Comparison of ENCODE assay signal across 11 cellular contexts in the genomic region with DNA sequence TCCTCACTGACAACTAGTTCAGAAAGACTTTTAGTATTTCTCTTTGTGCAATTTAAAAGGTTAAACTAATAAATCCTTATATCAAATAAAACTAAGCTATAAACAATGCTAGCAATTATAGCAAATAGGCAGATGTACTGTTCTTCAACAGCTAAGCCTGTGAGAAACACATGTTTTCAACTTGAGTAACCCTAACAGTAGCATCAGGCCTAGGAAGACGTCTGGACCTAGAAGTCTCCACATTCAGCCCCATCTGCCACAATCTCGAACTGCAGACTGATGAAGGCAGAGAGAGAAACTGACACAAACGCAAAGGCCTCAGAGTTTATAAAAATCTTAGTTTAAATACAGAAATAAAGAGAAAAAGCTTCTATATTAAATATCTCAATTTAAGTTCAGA. TPM values are rescaled to one million over a fixed set of nuclear protein-coding genes. Genes with fewer than 3 reads are reported as not detected.
A peak's percentile ranks its signal among the peaks of the same experiment; 100 is the strongest.
DNase-seq lines count a peak whose midpoint lies in the region; ATAC-seq and TF ChIP-seq lines count a peak whose summit lies in the region.
"Had no signal": no experiment of that assay in that cellular context is flagged by ENCODE, and none has a peak within 500 bp of the region (broad histone marks: within the 10 kb centered on the region; RNA-seq: fewer than 3 reads in every experiment).

No MANE protein-coding gene starts in this region.

- H3K27me3 Mint-ChIP-seq in activated CD8-positive, alpha-beta T cell treated with anti-CD3 and anti-CD28 coated beads, Interleukin-2, amount 10 ng/mL, durations not matched to agents 7 days and 5 days (ENCODE audit: low read depth) = no peaks in the 10 kb centered on the region

- no peak overlapping the region for H3K4me3 Mint-ChIP-seq in activated CD8-positive, alpha-beta T cell treated with anti-CD3 and anti-CD28 coated beads, Interleukin-2, amount 10 ng/mL, durations not matched to agents 7 days and 5 days

- POLR2A ChIA-PET in activated CD8-positive, alpha-beta T cell treated with anti-CD3 and anti-CD28 coated beads, Interleukin-2, amount 10 ng/mL, durations not matched to agents 7 days and 5 days (lab: Charles Lee) = no interaction called here

- H3K27ac Mint-ChIP-seq in activated CD8-positive, alpha-beta T cell treated with anti-CD3 and anti-CD28 coated beads, Interleukin-2, amount 10 ng/mL, durations not matched to agents 7 days and 5 days = peak overlapping the region; percentile 32

- peaks cover 50% of the 10 kb centered on the region for H3K4me1 Mint-ChIP-seq in activated CD8-positive, alpha-beta T cell treated with anti-CD3 and anti-CD28 coated beads, Interleukin-2, amount 10 ng/mL, durations not matched to agents 7 days and 5 days (ENCODE audit: low read depth)

- H3K4me1 ChIP-seq in cardiac muscle cell (ENCODE audit: low read depth) (peaks cover 27% of the 10 kb centered on the region), heart left ventricle (peaks cover 4 to 65% (median 45%) of the 10 kb centered on the region in 12 donors), liver (ENCODE audit: control insufficient read depth in 4 of 4, insufficient read depth in 4 of 4, low read length in 3 of 4) (peaks cover 15 to 57% (median 42%) of the 10 kb centered on the region in 4 donors), uterus (no peaks in the 10 kb centered on the region)

- TF ChIP-seq POLR2A in heart left ventricle (IDR thresholded peaks at IDR 0.05) (no peak), uterus (IDR thresholded peaks at IDR 0.05) (no peak)

- intact Hi-C loops in heart left ventricle (cut with DNase I) (loop anchor here in 1 of 10 donors (5.0 kb wide), 1 partner anchor 37 kb away; a partner anchor contains a TSS), uterus (cut with DNase I; ENCODE audit: low total_unique reads) (no loop called here)

- peak overlapping the region in 1 of 2 donors; percentile 58 for H3K9ac ChIP-seq in liver (ENCODE audit: low read depth in 1 of 2, low read length in 2 of 2)

- H3K9me3 Mint-ChIP-seq in activated CD8-positive, alpha-beta T cell treated with anti-CD3 and anti-CD28 coated beads, Interleukin-2, amount 10 ng/mL, durations not matched to agents 7 days and 5 days (ENCODE audit: insufficient read depth) = no peaks in the 10 kb centered on the region

- CTCF ChIA-PET in activated CD8-positive, alpha-beta T cell treated with anti-CD3 and anti-CD28 coated beads, Interleukin-2, amount 10 ng/mL, durations not matched to agents 7 days and 5 days (lab: Charles Lee) = interaction anchor here (1.0 to 2.1 kb wide), 4 partner anchors 19 to 171 kb away, joined by 3 to 7 read pairs (median 6); a partner anchor contains a TSS

- H3K36me3 Mint-ChIP-seq in activated CD8-positive, alpha-beta T cell treated with anti-CD3 and anti-CD28 coated beads, Interleukin-2, amount 10 ng/mL, durations not matched to agents 7 days and 5 days (ENCODE audit: low read depth) = peaks cover 26% of the 10 kb centered on the region

- 43 to 53% (median 47%) methylated on average over 3 of the region's 3 CpGs for WGBS in heart left ventricle, 4 donors
- 38% methylated on average over 3 of the region's 3 CpGs for WGBS in liver

- peaks cover 7% of the 10 kb centered on the region for H3K36me3 ChIP-seq in cardiac muscle cell
- peaks cover 0 to 26% (median 18%) of the 10 kb centered on the region in 9 donors for H3K36me3 ChIP-seq in heart left ventricle
- peaks cover 0 to 7% (median 1%) of the 10 kb centered on the region in 4 donors for H3K36me3 ChIP-seq in liver (ENCODE audit: control insufficient read depth in 4 of 4, insufficient read depth in 3 of 4, low read depth in 1 of 4, low read length in 3 of 4)
- no peaks in the 10 kb centered on the region for H3K36me3 ChIP-seq in uterus

- ATAC-seq in heart left ventricle (no peak), GM21515 (IDR thresholded peaks at IDR 0.05; ENCODE audit: unreplicated experiment) (no peak)
- ATAC-seq in activated CD8-positive, alpha-beta T cell treated with anti-CD3 and anti-CD28 coated beads, Interleukin-2, amount 10 ng/mL, durations not matched to agents 7 days and 5 days = no peak

- no peak for TF ChIP-seq RAD21 in liver (IDR thresholded peaks at IDR 0.05)

- peak overlapping the region; percentile 90 for H3K4me3 ChIP-seq in cardiac muscle cell
- H3K4me3 ChIP-seq in heart left ventricle = peak overlapping the region in 6 of 12 donors; percentile 78 to 91 (median 88)
- peak overlapping the region in 1 of 3 donors; percentile 27 for H3K4me3 ChIP-seq in liver (ENCODE audit: low read depth in 1 of 3, low read length in 3 of 3)
- peak overlapping the region in 1 of 2 donors; percentile 85 for H3K4me3 ChIP-seq in uterus

- no peak overlapping the region for H3K27ac ChIP-seq in cardiac muscle cell
- peak overlapping the region in 1 of 12 donors; percentile 3 for H3K27ac ChIP-seq in heart left ventricle
- peak overlapping the region; percentile 97 to 99 for H3K27ac ChIP-seq in liver (ENCODE audit: low read depth in 1 of 2, low read length in 2 of 2)
- H3K27ac ChIP-seq in uterus = peak overlapping the region; percentile 96 to 99

- no peak for TF ChIP-seq CTCF in cardiac muscle cell (IDR thresholded peaks at IDR 0.05; ENCODE audit: low read depth, low read length)
- TF ChIP-seq CTCF in heart left ventricle (IDR thresholded peaks at IDR 0.05) = no peak
- TF ChIP-seq CTCF in liver (IDR thresholded peaks at IDR 0.05; ENCODE audit: low read depth, low read length, missing input control) = no peak
- no peak for TF ChIP-seq CTCF in uterus (IDR thresholded peaks at IDR 0.05)

- no peaks in the 10 kb centered on the region for H3K27me3 ChIP-seq in cardiac muscle cell
- no peaks in the 10 kb centered on the region for H3K27me3 ChIP-seq in heart left ventricle
- H3K27me3 ChIP-seq in liver (ENCODE audit: control insufficient read depth in 4 of 4, insufficient read depth in 4 of 4, low read length in 3 of 4) = no peaks in the 10 kb centered on the region
- no peaks in the 10 kb centered on the region for H3K27me3 ChIP-seq in uterus

- no peak for DNase-seq in cardiac muscle cell (ENCODE audit: low read depth in 1 of 2, low spot score in 1 of 2)
- no peak for DNase-seq in heart left ventricle
- DNase-seq in activated CD8-positive, alpha-beta T cell treated with anti-CD3 and anti-CD28 coated beads, Interleukin-2, amount 10 ng/mL, durations not matched to agents 7 days and 5 days = no peak
- no peak for DNase-seq in uterus
- no peak for DNase-seq in NCI-H526 treated with DMSO at 0.1 percent for 48 hours (lab: John Stamatoyannopoulos, UW)
- DNase-seq in NCI-H1436 treated with DMSO at 0.1 percent for 48 hours (lab: John Stamatoyannopoulos, UW) = no peak
- DNase-seq: GDM1, head of caudate nucleus, NCI-H1417 treated with DMSO at 0.1 percent for 48 hours had no signal

- H3K9me3 ChIP-seq in cardiac muscle cell (ENCODE audit: low read depth) (no peaks in the 10 kb centered on the region), heart left ventricle (no peaks in the 10 kb centered on the region), liver (ENCODE audit: control insufficient read depth in 4 of 4, low read length in 3 of 4) (no peaks in the 10 kb centered on the region), uterus (no peaks in the 10 kb centered on the region)

TF ChIP-seq in liver, 16 proteins besides CTCF, POLR2A, EP300 and RAD21 (continues in another document):
- TF ChIP-seq FOXA2 (IDR thresholded peaks at IDR 0.05) (no peak), HNF4G (IDR thresholded peaks at IDR 0.05) (no peak), GABPA (IDR thresholded peaks at IDR 0.05 in 1 of 2, conservative IDR thresholded peaks at IDR 0.05 in 1 of 2) (no peak), HNF4A (conservative IDR thresholded peaks at IDR 0.05) (no peak), SP1 (IDR thresholded peaks at IDR 0.05) (no peak), RXRA (IDR thresholded peaks at IDR 0.05) (no peak)

RNA-seq across cellular contexts. Expression of a gene that starts 2.5 kb away (rescaled TPM):
- 178 and 301 TPM in 2 replicates for total RNA-seq in cardiac muscle cell
- 216 and 221 TPM in 2 replicates for polyA plus RNA-seq in cardiac muscle cell
- total RNA-seq in heart left ventricle = 100 to 1,000 TPM; 108 to 231 (median 205) TPM
- 100 to 1,000 TPM in 1 of 2 donors, 10 to 100 TPM in 1; 40.0 to 155 TPM for polyA plus RNA-seq in heart left ventricle
- total RNA-seq in activated CD8-positive, alpha-beta T cell treated with anti-CD3 and anti-CD28 coated beads, Interleukin-2, amount 10 ng/mL, durations not matched to agents 7 days and 5 days = 100 to 1,000 TPM; 141 to 148 TPM
- 10 to 100 TPM; 90.6 to 91.5 TPM for total RNA-seq in liver
- polyA plus RNA-seq in liver = 100 to 1,000 TPM in 1 of 2 donors, 10 to 100 TPM in 1; 82.3 to 112 TPM
- total RNA-seq in uterus = 100 to 1,000 TPM; 139 to 285 (median 189) TPM

RNA-seq across cellular contexts. Expression of a gene that starts 3.0 kb away (rescaled TPM):
- total RNA-seq in cardiac muscle cell (15.2 and 18.2 TPM in 2 replicates), heart left ventricle (10 to 100 TPM; 14.8 to 37.9 (median 23.0) TPM), liver (10 to 100 TPM; 10.1 to 16.4 TPM), uterus (10 to 100 TPM in 2 of 4 donors, 1 to 10 TPM in 2; 1.5 to 25.6 (median 8.0) TPM)
- polyA plus RNA-seq in cardiac muscle cell (15.8 and 22.2 TPM in 2 replicates), heart left ventricle (1 to 10 TPM; 5.1 to 6.8 TPM), liver (1 to 10 TPM; 5.5 to 7.1 TPM)
- 10 to 100 TPM; 14.6 TPM for total RNA-seq in activated CD8-positive, alpha-beta T cell treated with anti-CD3 and anti-CD28 coated beads, Interleukin-2, amount 10 ng/mL, durations not matched to agents 7 days and 5 days

RNA-seq across cellular contexts. Expression of a gene that starts 8.0 kb away (rescaled TPM):
- total RNA-seq in cardiac muscle cell = not detected in 2 replicates
- polyA plus RNA-seq in cardiac muscle cell = 0.39 and 0.93 TPM in 2 replicates
- total RNA-seq in heart left ventricle = not detected
- not detected for polyA plus RNA-seq in heart left ventricle
- not detected for total RNA-seq in activated CD8-positive, alpha-beta T cell treated with anti-CD3 and anti-CD28 coated beads, Interleukin-2, amount 10 ng/mL, durations not matched to agents 7 days and 5 days
- total RNA-seq in liver = not detected
- polyA plus RNA-seq in liver = under 1 TPM in 1 of 2 donors, not detected in 1; 0.15 TPM
- total RNA-seq in uterus = not detected

RNA-seq across cellular contexts. Expression of a gene that starts 34.8 kb away (rescaled TPM):
- total RNA-seq in cardiac muscle cell (11.2 and 12.7 TPM in 2 replicates), heart left ventricle (1 to 10 TPM; 2.3 to 7.6 (median 4.0) TPM), liver (10 to 100 TPM in 1 of 2 donors, 1 to 10 TPM in 1; 7.3 to 17.5 TPM), uterus (10 to 100 TPM; 12.6 to 34.5 (median 20.7) TPM)
- polyA plus RNA-seq in cardiac muscle cell (18.1 and 22.2 TPM in 2 replicates), heart left ventricle (1 to 10 TPM; 3.0 to 9.6 TPM), liver (10 to 100 TPM in 1 of 2 donors, 1 to 10 TPM in 1; 9.9 to 12.5 TPM)
- 10 to 100 TPM; 20.0 to 24.1 TPM for total RNA-seq in activated CD8-positive, alpha-beta T cell treated with anti-CD3 and anti-CD28 coated beads, Interleukin-2, amount 10 ng/mL, durations not matched to agents 7 days and 5 days
